ENCODE assay signal across 9 cellular contexts in genomic region chr6:37077459-37078296, GRCh38.
DNase-seq lines count a peak whose midpoint lies in the region; ATAC-seq and TF ChIP-seq lines count a peak whose summit lies in the region.
"Had no signal": no experiment of that assay in that cellular context is flagged by ENCODE, and none has a peak within 500 bp of the region (broad histone marks: within the 10 kb centered on the region; RNA-seq: fewer than 3 reads in every experiment).

No MANE protein-coding gene starts in this region.

- H3K36me3 ChIP-seq in MG63, result no peaks in the 10 kb centered on the region
- H3K36me3 ChIP-seq in esophagus muscularis mucosa, result no peaks in the 10 kb centered on the region
- H3K36me3 ChIP-seq in mesendoderm (ENCODE audit: control insufficient read depth, insufficient read depth, low read length), result no peaks in the 10 kb centered on the region
- no peaks in the 10 kb centered on the region for H3K36me3 ChIP-seq in transverse colon

- H3K23ac ChIP-seq in mesendoderm (ENCODE audit: low read length), result no peak overlapping the region

- H3K79me1 ChIP-seq in mesendoderm (ENCODE audit: low read length), result no peaks in the 10 kb centered on the region

- H2BK15ac ChIP-seq in mesendoderm (replicated peaks; ENCODE audit: low read depth), result no peak overlapping the region

- TF ChIP-seq CTCF in esophagus muscularis mucosa (IDR thresholded peaks at IDR 0.05), result no peak
- TF ChIP-seq CTCF in transverse colon (IDR thresholded peaks at IDR 0.05), result no peak

- H4K5ac ChIP-seq in mesendoderm (ENCODE audit: low read length), result no peak overlapping the region

- H3K79me2 ChIP-seq in mesendoderm (ENCODE audit: control insufficient read depth, insufficient read depth, low read length), result no peaks in the 10 kb centered on the region

- H3K27me3 ChIP-seq in MG63 (no peaks in the 10 kb centered on the region), esophagus muscularis mucosa (no peaks in the 10 kb centered on the region), mesendoderm (ENCODE audit: insufficient read depth, low read length, poor library complexity) (no peaks in the 10 kb centered on the region), transverse colon (no peaks in the 10 kb centered on the region)

- WGBS in esophagus muscularis mucosa, result 38% methylated on average over 19 of the region's 20 CpGs
- no CpG with 5 or more reads among the region's 20 CpGs for WGBS in mesendoderm (ENCODE audit: extremely low coverage, insufficient coverage, low lambda C conversion rate)
- WGBS in transverse colon (ENCODE audit: low coverage in 1 of 2), 2 donors, result 47 to 60% methylated on average over 1 to 19 of the region's 20 CpGs

- no peak for ATAC-seq in HG02938 (IDR thresholded peaks at IDR 0.05; ENCODE audit: unreplicated experiment)

- peaks cover 5 to 33% (median 24%) of the 10 kb centered on the region in 4 donors for H3K4me1 ChIP-seq in esophagus muscularis mucosa
- H3K4me1 ChIP-seq in mesendoderm (ENCODE audit: control insufficient read depth, low read depth, low read length), result no peaks in the 10 kb centered on the region
- H3K4me1 ChIP-seq in transverse colon, result peaks cover 0 to 6% (median 3%) of the 10 kb centered on the region in 4 donors

- no peak overlapping the region for H3K4ac ChIP-seq in mesendoderm (ENCODE audit: low read depth, low read length)

- no peak overlapping the region for H3K4me2 ChIP-seq in mesendoderm (ENCODE audit: low read length)

- H3K27ac ChIP-seq in esophagus muscularis mucosa (replicated peaks in 1 of 4) (peak overlapping the region; percentile 70 to 79 (median 76)), mesendoderm (ENCODE audit: low read depth, low read length) (no peak overlapping the region), transverse colon (peak overlapping the region; percentile 7 to 65 (median 48))
- H3K27ac ChIP-seq: VCaP had no signal

- H3K56ac ChIP-seq in mesendoderm (ENCODE audit: low read length), result peak overlapping the region; percentile 31

- peak overlapping the region; percentile 2 for H3K18ac ChIP-seq in mesendoderm (ENCODE audit: low read length)

- no peak overlapping the region for H3K4me3 ChIP-seq in MG63
- peak overlapping the region in 2 of 4 donors; percentile 24 to 28 for H3K4me3 ChIP-seq in esophagus muscularis mucosa
- no peak overlapping the region for H3K4me3 ChIP-seq in mesendoderm (ENCODE audit: low read length)
- H3K4me3 ChIP-seq in transverse colon, result no peak overlapping the region

- H2AK5ac ChIP-seq in mesendoderm (ENCODE audit: low read length), result no peak overlapping the region

- in situ Hi-C loops in transverse colon (cut with MboI; ENCODE audit: low pct_ligation_motif_present in 1 of 4, low pct_unique_long_range_greater_than_20kb in 1 of 4, low sequenced_read_pairs in 3 of 4), result no loop called here

- H3K9me3 ChIP-seq in MG63, result peaks cover 6% of the 10 kb centered on the region
- H3K9me3 ChIP-seq in esophagus muscularis mucosa, result no peaks in the 10 kb centered on the region
- no peaks in the 10 kb centered on the region for H3K9me3 ChIP-seq in transverse colon

- H3K9ac ChIP-seq in mesendoderm (ENCODE audit: low read length), result no peak overlapping the region

- no peak overlapping the region for H2BK120ac ChIP-seq in mesendoderm (ENCODE audit: low read depth, low read length)

- TF ChIP-seq EP300 in esophagus muscularis mucosa (IDR thresholded peaks at IDR 0.05), result no peak
- no peak for TF ChIP-seq EP300 in transverse colon (IDR thresholded peaks at IDR 0.05; ENCODE audit: low read depth)

- TF ChIP-seq POLR2A in esophagus muscularis mucosa (IDR thresholded peaks at IDR 0.05; ENCODE audit: low read depth) (no peak), transverse colon (IDR thresholded peaks at IDR 0.05) (no peak)

- no peak overlapping the region for H4K8ac ChIP-seq in mesendoderm (ENCODE audit: low read depth, low read length)

- intact Hi-C loops in esophagus muscularis mucosa (cut with DNase I) (no loop called here), transverse colon (cut with DNase I; ENCODE audit: low total_unique reads) (no loop called here)

- no peak overlapping the region for H2BK5ac ChIP-seq in mesendoderm (ENCODE audit: low read length)

- DNase-seq in MG63 (peak; percentile 98), esophagus muscularis mucosa (ENCODE audit: extremely low spot score) (no peak), mesendoderm (peak; percentile 58), transverse colon (peak; percentile 64), NCI-H526 (lab: John Stamatoyannopoulos, UW) (no peak), HuH-7 (ENCODE audit: low spot score) (no peak)
- no peak for DNase-seq in stimulated activated naive CD4-positive, alpha-beta T cell (lab: John Stamatoyannopoulos, UW)

Comparison
In these comparisons a context has a peak if more than half of its experiments do, and no peak if none do; other contexts are left out.
1. DNase-seq: peak in MG63 (single experiment), mesendoderm (single experiment) and transverse colon (single experiment); none in esophagus muscularis mucosa (single experiment), NCI-H526 (0 of 2), stimulated activated naive CD4-positive, alpha-beta T cell (0 of 6) and HuH-7 (single experiment).